Comparison of ENCODE assay signal across 8 cellular contexts in genomic region chrX:139559383-139560042, GRCh38. TPM values are rescaled to one million over a fixed set of nuclear protein-coding genes. Genes with fewer than 3 reads are reported as not detected.
DNase-seq lines count a peak whose midpoint lies in the region; ATAC-seq and TF ChIP-seq lines count a peak whose summit lies in the region.

No MANE protein-coding gene starts in this region.

- DNase-seq in A673 (ENCODE audit: low spot score) = peak; percentile 89
- DNase-seq in GM10248 (ENCODE audit: extremely low spot score) = peak; percentile 29
- no peak for DNase-seq in HFF-Myc (ENCODE audit: extremely low read depth, low read depth)
- DNase-seq in NCI-H1048 (lab: John Stamatoyannopoulos, UW) = peak; percentile 23
- peak; percentile 65 for DNase-seq in astrocyte of the spinal cord (ENCODE audit: low read depth, low spot score)
- DNase-seq in left lobe of liver (ENCODE audit: low spot score) = no peak
- no peak for DNase-seq in activated CD8-positive, alpha-beta memory T cell treated with anti-CD3 and anti-CD28 coated beads, Interleukin-2, amount 10 ng/mL, durations not matched to agents 7 days and 5 days

- peak overlapping the region; percentile 12 for H3K27ac ChIP-seq in A673 (ENCODE audit: low read depth, low read length, poor library complexity, severe bottlenecking)

- no peaks in the 10 kb centered on the region for H3K9me3 ChIP-seq in A673 (ENCODE audit: low read depth, low read length, poor library complexity, severe bottlenecking)

- peaks cover 3% of the 10 kb centered on the region for H3K27me3 Mint-ChIP-seq in activated CD8-positive, alpha-beta memory T cell treated with anti-CD3 and anti-CD28 coated beads, Interleukin-2, amount 10 ng/mL, durations not matched to agents 7 days and 5 days

- ATAC-seq in left lobe of liver = peak; percentile 83
- ATAC-seq in activated CD4-positive, CD25-positive, alpha-beta regulatory T cell treated with anti-CD3 and anti-CD28 coated beads, Interleukin-2, amount 50 U/mL, for 24 hours = no peak
- no peak for ATAC-seq in activated CD8-positive, alpha-beta memory T cell treated with anti-CD3 and anti-CD28 coated beads, Interleukin-2, amount 10 ng/mL, durations not matched to agents 7 days and 5 days

- intact Hi-C loops in A673 (cut with micrococcal nuclease; ENCODE audit: unreplicated experiment) = loop anchor here (2.0 to 10.0 kb wide), 4 partner anchors 167 to 1365 kb away; no protein-coding TSS in a partner anchor

- no peaks in the 10 kb centered on the region for H3K36me3 ChIP-seq in A673 (ENCODE audit: insufficient read depth, low read length, poor library complexity, severe bottlenecking)

- peaks cover under 1% of the 10 kb centered on the region for H3K4me1 Mint-ChIP-seq in activated CD8-positive, alpha-beta memory T cell treated with anti-CD3 and anti-CD28 coated beads, Interleukin-2, amount 10 ng/mL, durations not matched to agents 7 days and 5 days

- in situ Hi-C loops in astrocyte of the spinal cord (cut with HindIII; ENCODE audit: low sequenced_read_pairs) = no loop called here

- peak; percentile 78 for TF ChIP-seq CTCF in A673 (conservative IDR thresholded peaks at IDR 0.05; ENCODE audit: low read depth, low read length)
- TF ChIP-seq CTCF in GM10248 (IDR thresholded peaks at IDR 0.05; ENCODE audit: control extremely low read depth, extremely low read depth, low read depth, missing control alignments) = peak; percentile 38
- TF ChIP-seq CTCF in HFF-Myc (IDR thresholded peaks at IDR 0.05; ENCODE audit: low read depth, low read length, missing control alignments) = peak; percentile 27
- TF ChIP-seq CTCF in astrocyte of the spinal cord (IDR thresholded peaks at IDR 0.05; ENCODE audit: low read depth, low read length) = peak; percentile 48

- H3K36me3 Mint-ChIP-seq in activated CD8-positive, alpha-beta memory T cell treated with anti-CD3 and anti-CD28 coated beads, Interleukin-2, amount 10 ng/mL, durations not matched to agents 7 days and 5 days = no peaks in the 10 kb centered on the region

- POLR2A ChIA-PET in A673 (lab: Charles Lee; ENCODE audit: low non-redundant PET) (interaction anchor here (0.6 kb wide), 1 partner anchor 409 kb away, joined by 6 read pairs; no protein-coding TSS in a partner anchor), GM10248 (lab: Yijun Ruan, JAX) (no interaction called here)

- no peaks in the 10 kb centered on the region for H3K27me3 ChIP-seq in A673 (replicated peaks; ENCODE audit: insufficient read depth, low read depth, low read length, poor library complexity)

- H3K4me1 ChIP-seq in A673 (ENCODE audit: insufficient read depth, low read length, poor library complexity, severe bottlenecking) = peaks cover 14% of the 10 kb centered on the region

- no TSS peak for BruUV-seq in A673 (replicated peaks; lab: Mats Ljungman, UMichigan)

- H3K9me3 Mint-ChIP-seq in activated CD8-positive, alpha-beta memory T cell treated with anti-CD3 and anti-CD28 coated beads, Interleukin-2, amount 10 ng/mL, durations not matched to agents 7 days and 5 days (ENCODE audit: low read depth) = no peaks in the 10 kb centered on the region

- H3K4me3 Mint-ChIP-seq in activated CD8-positive, alpha-beta memory T cell treated with anti-CD3 and anti-CD28 coated beads, Interleukin-2, amount 10 ng/mL, durations not matched to agents 7 days and 5 days = no peak overlapping the region

- H3K4me3 ChIP-seq in A673 (ENCODE audit: low read depth, low read length, poor library complexity, severe bottlenecking) (no peak overlapping the region), HFF-Myc (replicated peaks; ENCODE audit: low read depth, low read length) (no peak overlapping the region), astrocyte of the spinal cord (ENCODE audit: low read depth, low read length) (no peak overlapping the region)

- CTCF ChIA-PET in A673 (lab: Charles Lee) (no interaction called here), GM10248 (lab: Yijun Ruan, JAX) (interaction anchor here (1.1 to 1.5 kb wide), 5 partner anchors 10 to 786 kb away, joined by 3 to 5 read pairs (median 4); no protein-coding TSS in a partner anchor)
- CTCF ChIA-PET in activated CD8-positive, alpha-beta memory T cell treated with anti-CD3 and anti-CD28 coated beads, Interleukin-2, amount 10 ng/mL, durations not matched to agents 7 days and 5 days (lab: Charles Lee) = interaction anchor here (1.0 to 1.1 kb wide), 2 partner anchors 10 to 434 kb away, joined by 3 to 4 read pairs; no protein-coding TSS in a partner anchor

- H3K27ac Mint-ChIP-seq in activated CD8-positive, alpha-beta memory T cell treated with anti-CD3 and anti-CD28 coated beads, Interleukin-2, amount 10 ng/mL, durations not matched to agents 7 days and 5 days = no peak overlapping the region

RNA-seq across cellular contexts. Expression of gene F9, which starts 29.0 kb away (rescaled TPM):
- total RNA-seq in A673 (2021) = not detected in 2 replicates
- total RNA-seq in left lobe of liver = 380 TPM
- total RNA-seq in activated CD8-positive, alpha-beta memory T cell treated with anti-CD3 and anti-CD28 coated beads, Interleukin-2, amount 10 ng/mL, durations not matched to agents 7 days and 5 days = not detected

Comparison
In these comparisons a context has a peak if more than half of its experiments do, and no peak if none do; other contexts are left out.
1. DNase-seq: peak in A673 (single experiment), GM10248 (single experiment), NCI-H1048 (single experiment) and astrocyte of the spinal cord (single experiment); none in HFF-Myc (single experiment), left lobe of liver (single experiment) and activated CD8-positive, alpha-beta memory T cell treated with anti-CD3 and anti-CD28 coated beads, Interleukin-2, amount 10 ng/mL, durations not matched to agents 7 days and 5 days (single experiment).
2. CTCF ChIP-seq: peak in every context shown above with its lines; median percentile 78 in A673; 48 in astrocyte of the spinal cord; 38 in GM10248; 27 in HFF-Myc.
3. RNA of gene F9, which starts 29.0 kb away (total RNA-seq): 380 TPM in left lobe of liver (single experiment); not detected in A673 and not detected in activated CD8-positive, alpha-beta memory T cell treated with anti-CD3 and anti-CD28 coated beads, Interleukin-2, amount 10 ng/mL, durations not matched to agents 7 days and 5 days; every median in the first group is over 100 times any median in the second.